Comparison of ENCODE assay signal across 15 cellular contexts in the genomic region with DNA sequence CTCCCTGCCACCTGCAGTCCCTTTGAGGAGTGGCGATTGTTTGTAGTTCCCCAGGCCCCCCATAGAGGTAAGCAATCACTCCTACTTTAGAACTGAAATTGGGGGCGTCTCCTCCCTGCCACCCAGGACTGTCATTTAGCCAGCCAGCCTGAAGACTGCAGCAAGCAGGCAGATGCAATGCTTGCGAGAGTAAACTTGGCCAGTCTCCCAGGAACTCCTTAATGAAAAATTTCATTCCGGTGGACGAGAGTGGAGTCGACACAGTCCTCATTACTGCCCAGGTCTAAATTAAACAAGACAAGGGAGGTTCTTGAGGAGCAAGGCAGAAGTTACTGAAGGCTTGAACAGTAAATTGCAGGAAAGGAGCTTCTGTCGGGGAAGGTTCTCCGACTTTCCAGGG.
DNase-seq lines count a peak whose midpoint lies in the region; ATAC-seq and TF ChIP-seq lines count a peak whose summit lies in the region.
"Had no signal": no experiment of that assay in that cellular context is flagged by ENCODE, and none has a peak within 500 bp of the region (broad histone marks: within the 10 kb centered on the region; RNA-seq: fewer than 3 reads in every experiment).

No MANE protein-coding gene starts in this region.

- DNase-seq in GM03348 (ENCODE audit: low spot score) (peak; percentile 63), T-cell (no peak), left lung (peak in 1 of 2 donors; percentile 42), cerebellar nuclear complex (lab: John Stamatoyannopoulos, UW) (no peak), NCI-H146 treated with DMSO at 0.1 percent for 48 hours (lab: John Stamatoyannopoulos, UW; ENCODE audit: unreplicated experiment) (no peak)
- no peak for DNase-seq in activated naive CD4-positive, alpha-beta T cell treated with anti-CD3 and anti-CD28 coated beads, Interleukin-2, amount 10 ng/mL, durations not matched to agents 7 days and 5 days
- DNase-seq: activated naive CD4-positive, alpha-beta T cell treated with anti-CD3 and anti-CD28 coated beads for 36 hours; foreskin melanocyte; HFFc6; Karpas-422; NK-92 treated with Interleukin-12 subunit alpha and Interleukin-12 subunit beta, amount 100 ng/mL, for 24 hours; stimulated activated CD4-positive, alpha-beta T cell treated with anti-CD3 and anti-CD28 coated beads, Interleukin-15, amount 100 ng/mL, for 24 hours had no signal

- intact Hi-C loops in left lung (cut with DNase I) = no loop called here

- peaks cover 0 to 19% (median 3%) of the 10 kb centered on the region in 11 experiments; a peak in 5 of 22 replicates for H3K36me3 ChIP-seq in BLaER1 treated with 17β-estradiol and CSF1 and Interleukin-3, amounts not matched to agents 10 nM and 100 nM
- no peaks in the 10 kb centered on the region for H3K36me3 ChIP-seq in left lung

- H3K27ac Mint-ChIP-seq in T-cell = peak overlapping the region; percentile 18 to 90
- no peak overlapping the region for H3K27ac Mint-ChIP-seq in activated naive CD4-positive, alpha-beta T cell treated with anti-CD3 and anti-CD28 coated beads, Interleukin-2, amount 10 ng/mL, durations not matched to agents 7 days and 5 days
- H3K27ac Mint-ChIP-seq: activated naive CD4-positive, alpha-beta T cell treated with anti-CD3 and anti-CD28 coated beads for 36 hours; HFFc6 had no signal

- H3K9me3 Mint-ChIP-seq in T-cell = no peaks in the 10 kb centered on the region
- no peaks in the 10 kb centered on the region for H3K9me3 Mint-ChIP-seq in activated naive CD4-positive, alpha-beta T cell treated with anti-CD3 and anti-CD28 coated beads, Interleukin-2, amount 10 ng/mL, durations not matched to agents 7 days and 5 days
- H3K9me3 Mint-ChIP-seq: activated naive CD4-positive, alpha-beta T cell treated with anti-CD3 and anti-CD28 coated beads for 36 hours; dendritic cell treated with granulocyte-macrophage colony-stimulating factor and Interleukin-4, amounts not matched to agents 40 ng/mL and 50 ng/mL, for 4 days; HFFc6 had no signal

- H3K4me3 Mint-ChIP-seq in T-cell = no peak overlapping the region
- no peak overlapping the region for H3K4me3 Mint-ChIP-seq in activated naive CD4-positive, alpha-beta T cell treated with anti-CD3 and anti-CD28 coated beads, Interleukin-2, amount 10 ng/mL, durations not matched to agents 7 days and 5 days
- H3K4me3 Mint-ChIP-seq: activated naive CD4-positive, alpha-beta T cell treated with anti-CD3 and anti-CD28 coated beads for 36 hours; dendritic cell treated with granulocyte-macrophage colony-stimulating factor and Interleukin-4, amounts not matched to agents 40 ng/mL and 50 ng/mL, for 4 days; HFFc6 had no signal

- H3K9ac ChIP-seq in BLaER1 treated with 17β-estradiol and CSF1 and Interleukin-3, amounts not matched to agents 10 nM and 100 nM = no peak overlapping the region

- peaks cover 41 to 85% (median 82%) of the 10 kb centered on the region in 10 experiments for H3K4me1 ChIP-seq in BLaER1 treated with 17β-estradiol and CSF1 and Interleukin-3, amounts not matched to agents 10 nM and 100 nM
- H3K4me1 ChIP-seq in left lung = peaks cover 6 to 31% of the 10 kb centered on the region in 2 donors

- H3K4me1 Mint-ChIP-seq in T-cell = peaks cover 57 to 78% (median 72%) of the 10 kb centered on the region in 3 donors
- H3K4me1 Mint-ChIP-seq in activated naive CD4-positive, alpha-beta T cell treated with anti-CD3 and anti-CD28 coated beads, Interleukin-2, amount 10 ng/mL, durations not matched to agents 7 days and 5 days = peaks cover 79% of the 10 kb centered on the region

- no peaks in the 10 kb centered on the region for H3K27me3 ChIP-seq in BLaER1 treated with 17β-estradiol and CSF1 and Interleukin-3, amounts not matched to agents 10 nM and 100 nM
- no peaks in the 10 kb centered on the region for H3K27me3 ChIP-seq in left lung

- POLR2A ChIA-PET in T-cell (lab: Charles Lee) = no interaction called here

- no peaks in the 10 kb centered on the region for H3K36me3 Mint-ChIP-seq in T-cell
- H3K36me3 Mint-ChIP-seq in activated naive CD4-positive, alpha-beta T cell treated with anti-CD3 and anti-CD28 coated beads, Interleukin-2, amount 10 ng/mL, durations not matched to agents 7 days and 5 days = peaks cover 3% of the 10 kb centered on the region

- no peak for TF ChIP-seq CTCF in left lung (IDR thresholded peaks at IDR 0.05)

- H3K4me3 ChIP-seq in BLaER1 treated with 17β-estradiol and CSF1 and Interleukin-3, amounts not matched to agents 10 nM and 100 nM = no peak overlapping the region
- no peak overlapping the region for H3K4me3 ChIP-seq in left lung

- no peaks in the 10 kb centered on the region for H3K9me3 ChIP-seq in BLaER1 treated with 17β-estradiol and CSF1 and Interleukin-3, amounts not matched to agents 10 nM and 100 nM (replicated peaks in 1 of 11)
- no peaks in the 10 kb centered on the region for H3K9me3 ChIP-seq in left lung

- peak overlapping the region in 2 of 11 experiments; percentile 38 to 88; a peak in 2 of 22 replicates for H3K27ac ChIP-seq in BLaER1 treated with 17β-estradiol and CSF1 and Interleukin-3, amounts not matched to agents 10 nM and 100 nM
- no peak overlapping the region for H3K27ac ChIP-seq in left lung

- H3K4me2 ChIP-seq in BLaER1 treated with 17β-estradiol and CSF1 and Interleukin-3, amounts not matched to agents 10 nM and 100 nM = peak overlapping the region in 9 of 11 experiments; percentile 87 to 99 (median 94); a peak in 13 of 22 replicates

- CTCF ChIA-PET in T-cell (lab: Charles Lee) = no interaction called here
- CTCF ChIA-PET in activated naive CD4-positive, alpha-beta T cell treated with anti-CD3 and anti-CD28 coated beads, Interleukin-2, amount 10 ng/mL, durations not matched to agents 7 days and 5 days (lab: Charles Lee) = no interaction called here

- H4K20me1 ChIP-seq in BLaER1 treated with 17β-estradiol and CSF1 and Interleukin-3, amounts not matched to agents 10 nM and 100 nM = peaks cover 9 to 100% (median 84%) of the 10 kb centered on the region in 11 experiments; a peak in 21 of 22 replicates

- no peaks in the 10 kb centered on the region for H3K27me3 Mint-ChIP-seq in T-cell
- H3K27me3 Mint-ChIP-seq in activated naive CD4-positive, alpha-beta T cell treated with anti-CD3 and anti-CD28 coated beads, Interleukin-2, amount 10 ng/mL, durations not matched to agents 7 days and 5 days = peaks cover 4% of the 10 kb centered on the region
- H3K27me3 Mint-ChIP-seq: dendritic cell treated with granulocyte-macrophage colony-stimulating factor and Interleukin-4, amounts not matched to agents 40 ng/mL and 50 ng/mL, for 4 days had no signal

- ATAC-seq in T-cell (replicated peaks in 1 of 4) (no peak), left lung (peak; percentile 86), HG03354 (IDR thresholded peaks at IDR 0.05; ENCODE audit: poor library complexity, severe bottlenecking, unreplicated experiment) (no peak)
